In genomic region chr16:24070851-24071250, GRCh38 we compare ENCODE assay signal across 8 cellular contexts.
DNase-seq lines count a peak whose midpoint lies in the region; ATAC-seq and TF ChIP-seq lines count a peak whose summit lies in the region.

No MANE protein-coding gene starts in this region.

- no peaks in the 10 kb centered on the region for H3K9me3 ChIP-seq in tibial nerve

- TF ChIP-seq CTCF in GM20000 (IDR thresholded peaks at IDR 0.05; ENCODE audit: extremely low read depth, missing control alignments) (peak; percentile 69), type B pancreatic cell (conservative IDR thresholded peaks at IDR 0.05) (peak; percentile 72), tibial nerve (IDR thresholded peaks at IDR 0.05) (no peak)

- peaks cover 0 to 7% (median 0%) of the 10 kb centered on the region in 4 donors for H3K4me1 ChIP-seq in tibial nerve

- no peak for TF ChIP-seq POLR2A in tibial nerve (IDR thresholded peaks at IDR 0.05)

- no peaks in the 10 kb centered on the region for H3K36me3 ChIP-seq in tibial nerve

- H3K4me1 Mint-ChIP-seq in activated naive CD4-positive, alpha-beta T cell treated with anti-CD3 and anti-CD28 coated beads, Interleukin-2, amount 10 ng/mL, durations not matched to agents 7 days and 5 days: peaks cover 13% of the 10 kb centered on the region
- no peaks in the 10 kb centered on the region for H3K4me1 Mint-ChIP-seq in type B pancreatic cell (ENCODE audit: unreplicated experiment)

- no peak overlapping the region for H3K27ac ChIP-seq in tibial nerve

- H3K36me3 Mint-ChIP-seq in activated naive CD4-positive, alpha-beta T cell treated with anti-CD3 and anti-CD28 coated beads, Interleukin-2, amount 10 ng/mL, durations not matched to agents 7 days and 5 days: no peaks in the 10 kb centered on the region
- no peaks in the 10 kb centered on the region for H3K36me3 Mint-ChIP-seq in type B pancreatic cell

- no peak overlapping the region for H3K4me3 Mint-ChIP-seq in activated naive CD4-positive, alpha-beta T cell treated with anti-CD3 and anti-CD28 coated beads, Interleukin-2, amount 10 ng/mL, durations not matched to agents 7 days and 5 days
- no peak overlapping the region for H3K4me3 Mint-ChIP-seq in type B pancreatic cell

- H3K27me3 ChIP-seq in tibial nerve: no peaks in the 10 kb centered on the region

- no peak for TF ChIP-seq EP300 in tibial nerve (IDR thresholded peaks at IDR 0.05)

- H3K4me3 ChIP-seq in tibial nerve: no peak overlapping the region

- WGBS in tibial nerve, 2 donors: 27 to 30% methylated on average over 1 of the region's 1 CpG

- CTCF ChIA-PET in activated naive CD4-positive, alpha-beta T cell treated with anti-CD3 and anti-CD28 coated beads, Interleukin-2, amount 10 ng/mL, durations not matched to agents 7 days and 5 days (lab: Charles Lee): interaction anchor here (0.6 to 3.1 kb wide), 17 partner anchors 10 to 434 kb away, joined by 3 to 40 read pairs (median 4); partner anchors contain the start of gene CACNG3

- no peaks in the 10 kb centered on the region for H3K27me3 Mint-ChIP-seq in activated naive CD4-positive, alpha-beta T cell treated with anti-CD3 and anti-CD28 coated beads, Interleukin-2, amount 10 ng/mL, durations not matched to agents 7 days and 5 days
- H3K27me3 Mint-ChIP-seq in type B pancreatic cell: peaks cover 3% of the 10 kb centered on the region

- no peaks in the 10 kb centered on the region for H3K9me3 Mint-ChIP-seq in activated naive CD4-positive, alpha-beta T cell treated with anti-CD3 and anti-CD28 coated beads, Interleukin-2, amount 10 ng/mL, durations not matched to agents 7 days and 5 days
- no peaks in the 10 kb centered on the region for H3K9me3 Mint-ChIP-seq in type B pancreatic cell

- ATAC-seq in HG02970 (IDR thresholded peaks at IDR 0.05; ENCODE audit: low FRiP score, unreplicated experiment): no peak

- no peak overlapping the region for H3K27ac Mint-ChIP-seq in activated naive CD4-positive, alpha-beta T cell treated with anti-CD3 and anti-CD28 coated beads, Interleukin-2, amount 10 ng/mL, durations not matched to agents 7 days and 5 days
- H3K27ac Mint-ChIP-seq in type B pancreatic cell: no peak overlapping the region

- DNase-seq in COLO829 (ENCODE audit: low spot score) (peak; percentile 66), GM20000 (ENCODE audit: low spot score) (peak; percentile 63), NCI-H1930 (lab: John Stamatoyannopoulos, UW) (peak; percentile 71 to 78), inferior parietal cortex (ENCODE audit: extremely low spot score) (peak; percentile 60), type B pancreatic cell (ENCODE audit: extremely low spot score, unreplicated experiment) (peak; percentile 40), tibial nerve (ENCODE audit: low spot score in 2 of 2) (no peak)
- peak; percentile 32 for DNase-seq in activated naive CD4-positive, alpha-beta T cell treated with anti-CD3 and anti-CD28 coated beads, Interleukin-2, amount 10 ng/mL, durations not matched to agents 7 days and 5 days

Comparison
In these comparisons a context has a peak if more than half of its experiments do, and no peak if none do; other contexts are left out.
1. DNase-seq: peak in COLO829 (single experiment), GM20000 (single experiment), NCI-H1930 (2 of 2), activated naive CD4-positive, alpha-beta T cell treated with anti-CD3 and anti-CD28 coated beads, Interleukin-2, amount 10 ng/mL, durations not matched to agents 7 days and 5 days (single experiment), inferior parietal cortex (single experiment) and type B pancreatic cell (single experiment); none in tibial nerve (0 of 2).
2. CTCF ChIP-seq: peak in GM20000 (single experiment) and type B pancreatic cell (single experiment); none in tibial nerve (0 of 5).